ENCODE assay signal across 18 cellular contexts in genomic region chr2:46995844-46996243, GRCh38.
"Had no signal": no experiment of that assay in that cellular context is flagged by ENCODE, and none has a peak within 500 bp of the region (broad histone marks: within the 10 kb centered on the region; RNA-seq: fewer than 3 reads in every experiment).

No MANE protein-coding gene starts in this region.

- H3K4me3 Mint-ChIP-seq: activated naive CD8-positive, alpha-beta T cell treated with anti-CD3 and anti-CD28 coated beads, Interleukin-2, amount 50 U/mL, for 24 hours; activated T-cell treated with anti-CD3 and anti-CD28 coated beads, Interleukin-2, amount 50 U/mL, for 4 hours; naive thymus-derived CD8-positive, alpha-beta T cell had no signal

- FAIRE-seq: endometrium, kidney had no signal

- H3K27me3 Mint-ChIP-seq: activated naive CD8-positive, alpha-beta T cell treated with anti-CD3 and anti-CD28 coated beads, Interleukin-2, amount 50 U/mL, for 24 hours; naive thymus-derived CD8-positive, alpha-beta T cell had no signal

- DNase-seq: activated CD4-positive, alpha-beta T cell treated with anti-CD3 and anti-CD28 coated beads, Interleukin-2, amount 50 U/mL, for 48 hours; activated CD8-positive, alpha-beta memory T cell treated with anti-CD3 and anti-CD28 coated beads, Interleukin-2, amount 50 U/mL, for 48 hours; activated naive CD4-positive, alpha-beta T cell; activated naive CD8-positive, alpha-beta T cell treated with anti-CD3 and anti-CD28 coated beads, Interleukin-2, amount 50 U/mL, for 24 hours; activated T-cell treated with anti-CD3 and anti-CD28 coated beads, Interleukin-2, amount 50 U/mL, for 4 hours; effector CD4-positive, alpha-beta T cell; erythroblast; foreskin fibroblast; kidney; lower lobe of right lung; naive thymus-derived CD8-positive, alpha-beta T cell; ovary; spleen; stimulated activated CD4-positive, alpha-beta T cell treated with anti-CD3 and anti-CD28 coated beads, Interleukin-4, amount 100 ng/mL, for 1 hour; stimulated activated naive CD8-positive, alpha-beta T cell treated with anti-CD3 and anti-CD28 coated beads, Interleukin-15, Interleukin-2, amounts not matched to agents 100 U/mL and 50 U/mL, for 24 hours; upper lobe of right lung had no signal

- ATAC-seq: activated naive CD8-positive, alpha-beta T cell treated with anti-CD3 and anti-CD28 coated beads, Interleukin-2, amount 50 U/mL, for 24 hours; activated T-cell treated with anti-CD3 and anti-CD28 coated beads, Interleukin-2, amount 50 U/mL, for 4 hours; naive thymus-derived CD8-positive, alpha-beta T cell; stimulated activated naive CD8-positive, alpha-beta T cell treated with anti-CD3 and anti-CD28 coated beads, Interleukin-15, Interleukin-2, amounts not matched to agents 100 U/mL and 50 U/mL, for 24 hours had no signal

- H3K9me3 Mint-ChIP-seq: activated naive CD8-positive, alpha-beta T cell treated with anti-CD3 and anti-CD28 coated beads, Interleukin-2, amount 50 U/mL, for 24 hours; activated T-cell treated with anti-CD3 and anti-CD28 coated beads, Interleukin-2, amount 50 U/mL, for 4 hours; activated T-helper 2 cell treated with anti-CD3 and anti-CD28 coated beads, Interferon-gamma antibody, Interleukin-2, Interleukin-4, amounts not matched to agents 10 μg/mL and 5 μg/mL and 100 μg/mL, durations not matched to agents 14 hours and 24 hours and 36 hours had no signal

- H3K27ac Mint-ChIP-seq: activated naive CD8-positive, alpha-beta T cell treated with anti-CD3 and anti-CD28 coated beads, Interleukin-2, amount 50 U/mL, for 24 hours; activated T-helper 2 cell treated with anti-CD3 and anti-CD28 coated beads, Interferon-gamma antibody, Interleukin-2, Interleukin-4, amounts not matched to agents 10 μg/mL and 5 μg/mL and 100 μg/mL, durations not matched to agents 14 hours and 24 hours and 36 hours had no signal

- H3K4me1 Mint-ChIP-seq: activated naive CD8-positive, alpha-beta T cell treated with anti-CD3 and anti-CD28 coated beads, Interleukin-2, amount 50 U/mL, for 24 hours had no signal
